ENCODE assay signal across 8 cellular contexts in the genomic region with DNA sequence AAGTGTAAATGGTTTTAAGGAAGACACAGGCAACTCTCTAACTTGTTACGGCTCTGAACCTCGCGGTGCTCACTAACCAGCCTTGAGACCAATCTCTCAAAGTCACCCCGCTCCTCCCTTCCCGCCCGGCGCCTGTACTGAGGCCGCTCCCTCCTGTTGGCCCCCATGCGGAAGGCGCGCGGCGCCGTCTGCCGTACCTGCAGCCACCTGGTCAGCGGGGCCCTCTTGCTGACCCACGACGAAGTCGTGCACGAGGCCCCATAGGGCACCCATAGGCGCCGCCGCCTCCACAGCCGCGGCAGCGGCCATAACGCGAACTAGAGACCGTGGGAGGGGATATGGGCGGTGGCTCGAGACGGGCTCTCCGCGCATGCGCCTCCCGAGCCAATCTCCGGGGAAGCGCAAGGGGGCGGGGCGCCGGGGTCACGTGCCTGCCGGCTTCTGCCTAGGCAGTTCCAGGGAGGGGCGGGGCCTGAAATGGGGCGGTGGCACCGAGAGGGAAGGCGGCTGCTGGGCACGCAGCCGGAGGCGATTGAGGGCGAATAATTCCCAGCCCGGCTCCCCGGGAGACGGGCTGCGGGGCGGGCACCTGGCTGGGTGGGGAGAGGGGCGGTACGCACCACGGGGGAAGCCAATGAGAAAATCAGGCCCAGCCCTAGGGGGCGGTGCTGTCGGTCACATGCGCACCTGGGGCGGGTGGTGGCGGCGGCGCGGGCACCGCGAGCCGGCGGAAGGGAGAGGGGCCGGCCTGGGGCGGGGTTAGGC. TPM values are rescaled to one million over a fixed set of nuclear protein-coding genes. Genes with fewer than 3 reads are reported as not detected.
A peak's percentile ranks its signal among the peaks of the same experiment; 100 is the strongest.
DNase-seq lines count a peak whose midpoint lies in the region; ATAC-seq and TF ChIP-seq lines count a peak whose summit lies in the region.

Gene MMS19, minus strand, starts transcription at position 347 of the 765 bp plus-strand sequence. Its CDS starts 38 bp downstream, at position 309.

- CTCF ChIA-PET in RWPE1 (lab: Yijun Ruan, JAX) = no interaction called here

- H3K27me3 Mint-ChIP-seq in activated T-helper 17 cell treated with anti-CD3 and anti-CD28 coated beads, Interleukin-2, amount 50 U/mL, for 72 hours = peaks cover 14% of the 10 kb centered on the region
- H3K27me3 Mint-ChIP-seq in natural killer cell treated with Interleukin-12 subunit alpha and Interleukin-12 subunit beta and Interleukin-15 and Interleukin-18, amount 100 ng/mL, for 72 hours = peaks cover 19 to 27% of the 10 kb centered on the region in 2 donors

- POLR2A ChIA-PET in RWPE1 (lab: Yijun Ruan, JAX; ENCODE audit: low non-redundant PET) = interaction anchor here (0.6 to 1.2 kb wide), 4 partner anchors 17 to 143 kb away, joined by 3 to 6 read pairs (median 3); no protein-coding TSS in a partner anchor

- peak within 1 kb of the TSS; percentile 96 for H3K27ac ChIP-seq in RWPE1

- peak within 1 kb of the TSS; percentile 93 for H3K4me3 Mint-ChIP-seq in activated T-helper 17 cell treated with anti-CD3 and anti-CD28 coated beads, Interleukin-2, amount 50 U/mL, for 72 hours
- H3K4me3 Mint-ChIP-seq in natural killer cell treated with Interleukin-12 subunit alpha and Interleukin-12 subunit beta and Interleukin-15 and Interleukin-18, amount 100 ng/mL, for 72 hours = peak within 1 kb of the TSS; percentile 98

- DNase-seq in Daoy (ENCODE audit: low read depth) (peak; percentile 98), GOT3 (lab: John Stamatoyannopoulos, UW) (peak; percentile 98), LNCaP clone FGC (ENCODE audit: low read depth) (peak; percentile 87), RWPE1 (ENCODE audit: low spot score) (peak; percentile 100), fibroblast of mammary gland (ENCODE audit: low read depth) (peak; percentile 97)
- peak; percentile 99 for DNase-seq in natural killer cell treated with Interleukin-12 subunit alpha and Interleukin-12 subunit beta and Interleukin-15 and Interleukin-18, amount 100 ng/mL, for 72 hours (ENCODE audit: low spot score)
- DNase-seq in stimulated activated naive CD8-positive, alpha-beta T cell treated with anti-CD3 and anti-CD28 coated beads, Interleukin-15, Interleukin-2, amounts not matched to agents 100 U/mL and 50 U/mL, for 24 hours = peak; percentile 100

- peaks cover 10% of the 10 kb centered on the region for H3K4me1 Mint-ChIP-seq in activated T-helper 17 cell treated with anti-CD3 and anti-CD28 coated beads, Interleukin-2, amount 50 U/mL, for 72 hours
- H3K4me1 Mint-ChIP-seq in natural killer cell treated with Interleukin-12 subunit alpha and Interleukin-12 subunit beta and Interleukin-15 and Interleukin-18, amount 100 ng/mL, for 72 hours (ENCODE audit: low read depth in 2 of 2) = peaks cover 23 to 55% of the 10 kb centered on the region in 2 donors

- peaks cover 46% of the 10 kb centered on the region for H3K36me3 Mint-ChIP-seq in activated T-helper 17 cell treated with anti-CD3 and anti-CD28 coated beads, Interleukin-2, amount 50 U/mL, for 72 hours (ENCODE audit: low read depth)
- H3K36me3 Mint-ChIP-seq in natural killer cell treated with Interleukin-12 subunit alpha and Interleukin-12 subunit beta and Interleukin-15 and Interleukin-18, amount 100 ng/mL, for 72 hours = no peaks in the 10 kb centered on the region

- TF ChIP-seq CTCF in LNCaP clone FGC (IDR thresholded peaks at IDR 0.05; ENCODE audit: control insufficient read depth, extremely low read depth, insufficient read depth) (no peak), RWPE1 (conservative IDR thresholded peaks at IDR 0.05; ENCODE audit: low read depth) (no peak), fibroblast of mammary gland (conservative IDR thresholded peaks at IDR 0.05; ENCODE audit: control insufficient read depth, insufficient read depth, low read depth, low read length) (no peak)

- no peaks in the 10 kb centered on the region for H3K9me3 Mint-ChIP-seq in activated T-helper 17 cell treated with anti-CD3 and anti-CD28 coated beads, Interleukin-2, amount 50 U/mL, for 72 hours
- H3K9me3 Mint-ChIP-seq in natural killer cell treated with Interleukin-12 subunit alpha and Interleukin-12 subunit beta and Interleukin-15 and Interleukin-18, amount 100 ng/mL, for 72 hours = no peaks in the 10 kb centered on the region

- H3K4me3 ChIP-seq in LNCaP clone FGC (ENCODE audit: low read depth, low read length) (peak within 1 kb of the TSS; percentile 100), fibroblast of mammary gland (ENCODE audit: control insufficient read depth, low read depth, low read length) (peak within 1 kb of the TSS; percentile 99)

- peak; percentile 92 for ATAC-seq in activated T-helper 17 cell treated with anti-CD3 and anti-CD28 coated beads, Interleukin-2, amount 50 U/mL, for 72 hours (replicated peaks)
- peak; percentile 95 to 96 for ATAC-seq in natural killer cell treated with Interleukin-12 subunit alpha and Interleukin-12 subunit beta and Interleukin-15 and Interleukin-18, amount 100 ng/mL, for 72 hours
- peak; percentile 94 for ATAC-seq in stimulated activated naive CD8-positive, alpha-beta T cell treated with anti-CD3 and anti-CD28 coated beads, Interleukin-15, Interleukin-2, amounts not matched to agents 100 U/mL and 50 U/mL, for 24 hours

- peak within 1 kb of the TSS; percentile 93 for H3K27ac Mint-ChIP-seq in activated T-helper 17 cell treated with anti-CD3 and anti-CD28 coated beads, Interleukin-2, amount 50 U/mL, for 72 hours
- peak within 1 kb of the TSS; percentile 86 to 89 for H3K27ac Mint-ChIP-seq in natural killer cell treated with Interleukin-12 subunit alpha and Interleukin-12 subunit beta and Interleukin-15 and Interleukin-18, amount 100 ng/mL, for 72 hours

RNA-seq across cellular contexts. Expression of gene MMS19, which starts in this region (rescaled TPM):
- 53.3 and 70.5 TPM in 2 replicates for total RNA-seq in Daoy (2014; rRNA removed; shearing (Covaris generic))
- 10 to 100 TPM; 89.3 to 90.5 TPM for total RNA-seq in activated T-helper 17 cell treated with anti-CD3 and anti-CD28 coated beads, Interleukin-2, amount 50 U/mL, for 72 hours
- total RNA-seq in natural killer cell treated with Interleukin-12 subunit alpha and Interleukin-12 subunit beta and Interleukin-15 and Interleukin-18, amount 100 ng/mL, for 72 hours = 10 to 100 TPM; 66.3 to 95.6 TPM

Comparison
In these comparisons a context has a peak if more than half of its experiments do, and no peak if none do; other contexts are left out.
1. Peak in every context shown above with its lines: DNase-seq, ATAC-seq, H3K4me3 ChIP-seq and H3K27ac ChIP-seq.